In the genomic region with DNA sequence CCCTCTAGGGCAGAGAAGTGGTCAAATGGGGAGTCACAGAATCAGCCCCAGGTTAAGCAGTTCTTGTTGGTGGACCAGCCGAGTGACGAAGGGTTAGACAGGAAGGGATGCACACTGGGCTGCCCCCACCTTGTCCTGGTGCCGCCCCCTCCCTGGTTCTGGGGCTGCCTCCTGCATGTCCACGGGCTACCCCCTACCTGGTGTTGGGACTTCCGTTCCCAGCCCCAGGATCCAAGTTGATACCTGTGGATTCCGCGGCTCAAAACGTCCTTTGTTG, we compare ENCODE assay signal across 18 cellular contexts.
A peak's percentile ranks its signal among the peaks of the same experiment; 100 is the strongest.
DNase-seq lines count a peak whose midpoint lies in the region; ATAC-seq and TF ChIP-seq lines count a peak whose summit lies in the region.
"Had no signal": no experiment of that assay in that cellular context is flagged by ENCODE, and none has a peak within 500 bp of the region (broad histone marks: within the 10 kb centered on the region; RNA-seq: fewer than 3 reads in every experiment).

No MANE protein-coding gene starts in this region.

- no peaks in the 10 kb centered on the region for H3K9me2 ChIP-seq in hepatocyte (replicated peaks; ENCODE audit: insufficient read depth)

- H3K36me3 Mint-ChIP-seq in progenitor cell of endocrine pancreas (ENCODE audit: insufficient read depth), result peaks cover 2% of the 10 kb centered on the region
- peaks cover 1% of the 10 kb centered on the region for H3K36me3 Mint-ChIP-seq in activated CD4-positive, alpha-beta T cell treated with anti-CD3 and anti-CD28 coated beads, Interleukin-2, amount 10 ng/mL, durations not matched to agents 24 days and 14 days (ENCODE audit: low read depth)
- H3K36me3 Mint-ChIP-seq in CD8-positive, alpha-beta T cell, result no peaks in the 10 kb centered on the region

- no peak overlapping the region for H2AFZ ChIP-seq in hepatocyte

- H3K27me3 Mint-ChIP-seq in progenitor cell of endocrine pancreas, result peaks cover 18% of the 10 kb centered on the region
- H3K27me3 Mint-ChIP-seq in activated CD4-positive, alpha-beta T cell treated with anti-CD3 and anti-CD28 coated beads, Interleukin-2, amount 10 ng/mL, durations not matched to agents 24 days and 14 days, result peaks cover 41% of the 10 kb centered on the region
- peaks cover 20% of the 10 kb centered on the region for H3K27me3 Mint-ChIP-seq in CD8-positive, alpha-beta T cell (ENCODE audit: low read depth)

- TF ChIP-seq CTCF in RWPE2 (IDR thresholded peaks at IDR 0.05; ENCODE audit: poor library complexity, severe bottlenecking), result no peak
- no peak for TF ChIP-seq CTCF in hepatocyte (IDR thresholded peaks at IDR 0.05; ENCODE audit: poor library complexity)
- TF ChIP-seq CTCF in progenitor cell of endocrine pancreas (IDR thresholded peaks at IDR 0.05; ENCODE audit: unreplicated experiment), result no peak
- TF ChIP-seq CTCF in CD8-positive, alpha-beta T cell (IDR thresholded peaks at IDR 0.05), result no peak

- intact Hi-C loops in activated CD4-positive, alpha-beta T cell treated with anti-CD3 and anti-CD28 coated beads, Interleukin-2, amount 10 ng/mL, durations not matched to agents 24 days and 14 days (cut with micrococcal nuclease), result no loop called here
- intact Hi-C loops in CD8-positive, alpha-beta T cell (cut with DNase I, micrococcal nuclease), result no loop called here

- H3K27ac ChIP-seq in RWPE2 (ENCODE audit: poor library complexity, severe bottlenecking) (peak overlapping the region; percentile 60), hepatocyte (no peak overlapping the region)
- H3K27ac ChIP-seq in CD8-positive, alpha-beta T cell (ENCODE audit: low read depth, low read length), result no peak overlapping the region
- H3K27ac ChIP-seq: heart right ventricle, thoracic aorta had no signal

- CTCF ChIA-PET in CD8-positive, alpha-beta T cell (lab: Charles Lee), result interaction anchor here (0.7 to 1.8 kb wide), 3 partner anchors 26 to 116 kb away, joined by 3 to 9 read pairs (median 3); no protein-coding TSS in a partner anchor

- H3K79me2 ChIP-seq in hepatocyte, result no peaks in the 10 kb centered on the region

- H3K27me3 ChIP-seq in H7 (ENCODE audit: control insufficient read depth, insufficient read depth, low read length) (no peaks in the 10 kb centered on the region), RWPE2 (ENCODE audit: insufficient read depth, poor library complexity, severe bottlenecking) (no peaks in the 10 kb centered on the region), hepatocyte (no peaks in the 10 kb centered on the region)
- no peaks in the 10 kb centered on the region for H3K27me3 ChIP-seq in CD8-positive, alpha-beta T cell (ENCODE audit: insufficient read depth, low read length)
- H3K27me3 ChIP-seq: MG63 had no signal

- H3K9me3 ChIP-seq in RWPE2 (ENCODE audit: severe bottlenecking) (no peaks in the 10 kb centered on the region), hepatocyte (ENCODE audit: low read depth) (no peaks in the 10 kb centered on the region)
- no peaks in the 10 kb centered on the region for H3K9me3 ChIP-seq in CD8-positive, alpha-beta T cell (ENCODE audit: low read length)
- H3K9me3 ChIP-seq: thoracic aorta had no signal

- H3K4me2 ChIP-seq in hepatocyte, result peak overlapping the region; percentile 59

- ATAC-seq in RWPE2 (ENCODE audit: low read depth), result no peak
- no peak for ATAC-seq in CD8-positive, alpha-beta T cell
- ATAC-seq: activated naive CD8-positive, alpha-beta T cell treated with anti-CD3 and anti-CD28 coated beads, Interleukin-2, amount 50 U/mL, for 24 hours had no signal

- peaks cover 23% of the 10 kb centered on the region for H3K4me1 ChIP-seq in RWPE2 (ENCODE audit: insufficient read depth, poor library complexity, severe bottlenecking)
- peaks cover 11% of the 10 kb centered on the region for H3K4me1 ChIP-seq in hepatocyte (ENCODE audit: insufficient read depth)
- H3K4me1 ChIP-seq in CD8-positive, alpha-beta T cell (ENCODE audit: insufficient read depth, low read length), result no peaks in the 10 kb centered on the region

- no peaks in the 10 kb centered on the region for H4K20me1 ChIP-seq in hepatocyte (ENCODE audit: insufficient read depth, poor library complexity, severe bottlenecking)

- H3K9me3 Mint-ChIP-seq in progenitor cell of endocrine pancreas (ENCODE audit: low read depth), result peaks cover 10% of the 10 kb centered on the region
- H3K9me3 Mint-ChIP-seq in activated CD4-positive, alpha-beta T cell treated with anti-CD3 and anti-CD28 coated beads, Interleukin-2, amount 10 ng/mL, durations not matched to agents 24 days and 14 days, result no peaks in the 10 kb centered on the region
- H3K9me3 Mint-ChIP-seq in CD8-positive, alpha-beta T cell, result peaks cover 3% of the 10 kb centered on the region
- H3K9me3 Mint-ChIP-seq: activated CD4-positive, alpha-beta T cell treated with anti-CD3 and anti-CD28 coated beads, Interleukin-2, amount 10 ng/mL, durations not matched to agents 7 days and 5 days; activated naive CD8-positive, alpha-beta T cell treated with anti-CD3 and anti-CD28 coated beads, Interleukin-2, amount 50 U/mL, for 24 hours had no signal

- POLR2A ChIA-PET in CD8-positive, alpha-beta T cell (lab: Charles Lee), result no interaction called here

- peaks cover 13% of the 10 kb centered on the region for H3K4me1 Mint-ChIP-seq in progenitor cell of endocrine pancreas (ENCODE audit: low read depth)
- no peaks in the 10 kb centered on the region for H3K4me1 Mint-ChIP-seq in activated CD4-positive, alpha-beta T cell treated with anti-CD3 and anti-CD28 coated beads, Interleukin-2, amount 10 ng/mL, durations not matched to agents 24 days and 14 days
- H3K4me1 Mint-ChIP-seq in CD8-positive, alpha-beta T cell (ENCODE audit: low read depth), result no peaks in the 10 kb centered on the region
- H3K4me1 Mint-ChIP-seq: activated CD4-positive, alpha-beta T cell treated with anti-CD3 and anti-CD28 coated beads, Interleukin-2, amount 10 ng/mL, durations not matched to agents 7 days and 5 days; activated naive CD8-positive, alpha-beta T cell treated with anti-CD3 and anti-CD28 coated beads, Interleukin-2, amount 50 U/mL, for 24 hours had no signal

- DNase-seq in H7 (peak; percentile 29), RWPE2 (ENCODE audit: low spot score) (no peak), hepatocyte (ENCODE audit: low spot score) (no peak), progenitor cell of endocrine pancreas (ENCODE audit: low spot score, unreplicated experiment) (no peak), NCI-H69 (lab: John Stamatoyannopoulos, UW) (no peak)
- no peak for DNase-seq in activated CD4-positive, alpha-beta T cell treated with anti-CD3 and anti-CD28 coated beads, Interleukin-2, amount 10 ng/mL, durations not matched to agents 24 days and 14 days
- no peak for DNase-seq in CD8-positive, alpha-beta T cell
- DNase-seq: activated CD4-positive, alpha-beta T cell treated with anti-CD3 and anti-CD28 coated beads, Interleukin-2, amount 10 ng/mL, durations not matched to agents 7 days and 5 days; activated CD8-positive, alpha-beta memory T cell treated with anti-CD3 and anti-CD28 coated beads, Interleukin-2, amount 50 U/mL, for 4 hours; activated naive CD8-positive, alpha-beta T cell treated with anti-CD3 and anti-CD28 coated beads, Interleukin-2, amount 50 U/mL, for 24 hours; cortex of kidney; heart right ventricle; MG63; NCI-H524; nucleus accumbens; stimulated activated CD4-positive, alpha-beta T cell treated with anti-CD3 and anti-CD28 coated beads, Interleukin-15, amount 100 ng/mL, for 24 hours had no signal

- peak overlapping the region; percentile 12 for H3K4me3 Mint-ChIP-seq in progenitor cell of endocrine pancreas (ENCODE audit: low read depth)
- H3K4me3 Mint-ChIP-seq in activated CD4-positive, alpha-beta T cell treated with anti-CD3 and anti-CD28 coated beads, Interleukin-2, amount 10 ng/mL, durations not matched to agents 24 days and 14 days, result no peak overlapping the region
- no peak overlapping the region for H3K4me3 Mint-ChIP-seq in CD8-positive, alpha-beta T cell
- H3K4me3 Mint-ChIP-seq: activated CD4-positive, alpha-beta T cell treated with anti-CD3 and anti-CD28 coated beads, Interleukin-2, amount 10 ng/mL, durations not matched to agents 7 days and 5 days; activated naive CD8-positive, alpha-beta T cell treated with anti-CD3 and anti-CD28 coated beads, Interleukin-2, amount 50 U/mL, for 24 hours; brain had no signal

- H3K36me3 ChIP-seq in H7 (replicated peaks; ENCODE audit: control insufficient read depth, insufficient read depth, low read length) (no peaks in the 10 kb centered on the region), RWPE2 (ENCODE audit: low read depth) (no peaks in the 10 kb centered on the region), hepatocyte (replicated peaks; ENCODE audit: insufficient read depth, low read depth) (no peaks in the 10 kb centered on the region)
- no peaks in the 10 kb centered on the region for H3K36me3 ChIP-seq in CD8-positive, alpha-beta T cell (ENCODE audit: insufficient read depth, low read length)
- H3K36me3 ChIP-seq: heart right ventricle, MG63, thoracic aorta had no signal

- 65% methylated on average over 8 of the region's 8 CpGs for WGBS in hepatocyte (ENCODE audit: low lambda C conversion rate, missing lambda C conversion rate)

- no peak overlapping the region for H3K27ac Mint-ChIP-seq in progenitor cell of endocrine pancreas
- no peak overlapping the region for H3K27ac Mint-ChIP-seq in activated CD4-positive, alpha-beta T cell treated with anti-CD3 and anti-CD28 coated beads, Interleukin-2, amount 10 ng/mL, durations not matched to agents 24 days and 14 days
- H3K27ac Mint-ChIP-seq in CD8-positive, alpha-beta T cell, result no peak overlapping the region
- H3K27ac Mint-ChIP-seq: activated CD4-positive, alpha-beta T cell treated with anti-CD3 and anti-CD28 coated beads, Interleukin-2, amount 10 ng/mL, durations not matched to agents 7 days and 5 days; activated naive CD8-positive, alpha-beta T cell treated with anti-CD3 and anti-CD28 coated beads, Interleukin-2, amount 50 U/mL, for 24 hours; brain had no signal

- H3K4me3 ChIP-seq in H7 (ENCODE audit: insufficient read depth, low read depth, low read length), result no peak overlapping the region
- H3K4me3 ChIP-seq in RWPE2 (ENCODE audit: severe bottlenecking), result no peak overlapping the region
- no peak overlapping the region for H3K4me3 ChIP-seq in hepatocyte
- no peak overlapping the region for H3K4me3 ChIP-seq in CD8-positive, alpha-beta T cell (ENCODE audit: low read depth, low read length)
- H3K4me3 ChIP-seq: heart right ventricle, MG63, thoracic aorta had no signal
